In the genomic region with DNA sequence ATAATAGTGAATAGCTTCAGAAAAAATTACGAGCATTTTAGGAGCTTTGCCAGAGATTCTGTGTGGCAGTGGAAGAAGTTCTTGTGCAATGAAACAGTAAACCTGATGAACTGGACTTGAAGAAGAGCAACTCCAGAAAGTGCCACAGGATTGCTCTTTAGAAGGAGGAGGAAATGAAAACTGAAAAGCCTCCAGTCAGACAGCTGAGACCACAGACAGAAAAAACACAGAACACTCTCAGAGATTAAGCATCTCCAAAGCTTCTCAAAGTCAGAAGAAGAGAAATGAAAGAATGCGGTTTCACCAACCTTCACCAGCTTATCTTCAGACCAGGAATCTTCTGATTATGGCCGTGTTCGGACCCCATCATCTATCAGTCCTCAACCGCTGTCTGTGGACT, we compare ENCODE assay signal across 18 cellular contexts.
"Had no signal": no experiment of that assay in that cellular context is flagged by ENCODE, and none has a peak within 500 bp of the region (broad histone marks: within the 10 kb centered on the region; RNA-seq: fewer than 3 reads in every experiment).

No MANE protein-coding gene starts in this region.

- ATAC-seq: esophagus mucosa; heart left ventricle; left lobe of liver; naive thymus-derived CD4-positive, alpha-beta T cell; stimulated activated naive B cell treated with anti-CD40 and anti-IgM and Interleukin-4, amounts not matched to agents 10 μg/mL and 1 μg/mL and 100 μg/mL, for 72 hours; stimulated activated naive CD8-positive, alpha-beta T cell treated with anti-CD3 and anti-CD28 coated beads, Interleukin-15, amount 100 ng/mL, for 72 hours had no signal

- H3K27me3 ChIP-seq: heart left ventricle, right atrium auricular region, sigmoid colon, transverse colon had no signal

- H3K27ac ChIP-seq: coronary artery, heart left ventricle, right atrium auricular region, sigmoid colon, skin epidermis, thoracic aorta, transverse colon had no signal

- H3K36me3 ChIP-seq: heart left ventricle, right atrium auricular region, sigmoid colon, thoracic aorta, transverse colon had no signal

- H3K4me1 ChIP-seq: heart left ventricle, right atrium auricular region, sigmoid colon, transverse colon had no signal

- H3K9me3 ChIP-seq: heart left ventricle, right atrium auricular region, sigmoid colon, thoracic aorta, transverse colon had no signal

- H3K4me3 ChIP-seq: coronary artery, heart left ventricle, right atrium auricular region, sigmoid colon, skin epidermis, thoracic aorta, transverse colon had no signal

- DNase-seq: effector CD8-positive, alpha-beta T cell; heart left ventricle; islet precursor cell; mammary epithelial cell; naive thymus-derived CD4-positive, alpha-beta T cell; sigmoid colon; stimulated activated CD4-positive, alpha-beta T cell treated with anti-CD3 and anti-CD28 coated beads, Interleukin-2, amount 100 ng/mL, for 24 hours; stimulated activated CD4-positive, alpha-beta T cell treated with anti-CD3 and anti-CD28 coated beads, Interleukin-4, amount 100 ng/mL, for 4 hours; stimulated activated naive B cell treated with anti-CD40 and anti-IgM and Interleukin-4, amounts not matched to agents 10 μg/mL and 1 μg/mL and 100 μg/mL, for 72 hours; stimulated activated naive CD8-positive, alpha-beta T cell treated with anti-CD3 and anti-CD28 coated beads, Interleukin-15, amount 100 ng/mL, for 72 hours; substantia nigra; transverse colon had no signal
